Comparison of ENCODE assay signal across 1 cellular context in the genomic region with DNA sequence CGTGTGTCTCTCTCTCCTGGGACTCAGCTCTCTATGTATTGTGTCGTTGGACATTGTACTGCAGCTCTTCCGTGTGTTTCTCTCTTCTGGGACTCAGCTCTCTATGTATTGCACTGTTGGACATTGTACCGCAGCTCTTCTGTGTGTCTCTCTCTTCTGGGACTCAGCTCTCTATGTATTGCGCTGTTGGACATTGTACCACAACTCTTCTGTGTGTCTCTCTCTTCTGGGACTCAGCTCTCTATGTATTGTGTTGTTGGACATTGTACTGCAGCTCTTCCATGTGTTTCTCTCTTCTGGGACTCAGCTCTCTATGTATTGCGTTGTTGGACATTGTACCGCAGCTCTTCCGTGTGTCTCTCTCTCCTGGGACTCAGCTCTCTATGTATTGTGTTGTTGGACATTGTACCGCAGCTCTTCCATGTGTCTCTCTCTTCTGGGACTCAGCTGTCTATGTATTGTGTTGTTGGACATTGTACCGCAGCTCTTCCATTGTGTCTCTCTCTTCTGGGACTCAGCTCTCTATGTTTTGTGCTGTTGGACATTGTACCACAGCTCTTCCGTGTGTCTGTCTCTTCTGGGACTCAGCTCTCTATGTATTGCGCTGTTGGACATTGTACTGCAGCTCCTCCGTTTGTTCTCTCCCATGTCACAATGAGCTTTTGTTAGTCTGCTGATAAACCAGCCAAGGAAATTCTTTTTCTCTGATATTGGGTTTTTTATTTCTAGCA.
TF ChIP-seq lines count a peak whose summit lies in the region.

No MANE protein-coding gene starts in this region.

TF ChIP-seq in HepG2, 621 proteins besides CTCF, POLR2A, EP300 and RAD21 (continued from another document and continues in another):
- TF ChIP-seq, protein P1, sequence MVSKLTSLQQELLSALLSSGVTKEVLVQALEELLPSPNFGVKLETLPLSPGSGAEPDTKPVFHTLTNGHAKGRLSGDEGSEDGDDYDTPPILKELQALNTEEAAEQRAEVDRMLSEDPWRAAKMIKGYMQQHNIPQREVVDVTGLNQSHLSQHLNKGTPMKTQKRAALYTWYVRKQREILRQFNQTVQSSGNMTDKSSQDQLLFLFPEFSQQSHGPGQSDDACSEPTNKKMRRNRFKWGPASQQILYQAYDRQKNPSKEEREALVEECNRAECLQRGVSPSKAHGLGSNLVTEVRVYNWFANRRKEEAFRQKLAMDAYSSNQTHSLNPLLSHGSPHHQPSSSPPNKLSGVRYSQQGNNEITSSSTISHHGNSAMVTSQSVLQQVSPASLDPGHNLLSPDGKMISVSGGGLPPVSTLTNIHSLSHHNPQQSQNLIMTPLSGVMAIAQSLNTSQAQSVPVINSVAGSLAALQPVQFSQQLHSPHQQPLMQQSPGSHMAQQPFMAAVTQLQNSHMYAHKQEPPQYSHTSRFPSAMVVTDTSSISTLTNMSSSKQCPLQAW (CRISPR knock-in tag; IDR thresholded peaks at IDR 0.05): peak; percentile 80
- TF ChIP-seq, protein P2, sequence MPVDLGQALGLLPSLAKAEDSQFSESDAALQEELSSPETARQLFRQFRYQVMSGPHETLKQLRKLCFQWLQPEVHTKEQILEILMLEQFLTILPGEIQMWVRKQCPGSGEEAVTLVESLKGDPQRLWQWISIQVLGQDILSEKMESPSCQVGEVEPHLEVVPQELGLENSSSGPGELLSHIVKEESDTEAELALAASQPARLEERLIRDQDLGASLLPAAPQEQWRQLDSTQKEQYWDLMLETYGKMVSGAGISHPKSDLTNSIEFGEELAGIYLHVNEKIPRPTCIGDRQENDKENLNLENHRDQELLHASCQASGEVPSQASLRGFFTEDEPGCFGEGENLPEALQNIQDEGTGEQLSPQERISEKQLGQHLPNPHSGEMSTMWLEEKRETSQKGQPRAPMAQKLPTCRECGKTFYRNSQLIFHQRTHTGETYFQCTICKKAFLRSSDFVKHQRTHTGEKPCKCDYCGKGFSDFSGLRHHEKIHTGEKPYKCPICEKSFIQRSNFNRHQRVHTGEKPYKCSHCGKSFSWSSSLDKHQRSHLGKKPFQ (CRISPR knock-in tag; IDR thresholded peaks at IDR 0.05; ENCODE audit: insufficient replicate concordance): no peak
- TF ChIP-seq GZF1 (CRISPR knock-in tag; IDR thresholded peaks at IDR 0.05) (peak; percentile 66; the same call in 1 of the 2 replicates), MED8 (CRISPR knock-in tag; IDR thresholded peaks at IDR 0.05; ENCODE audit: insufficient replicate concordance) (no peak), ZNF274 (CRISPR knock-in tag; IDR thresholded peaks at IDR 0.05) (no peak), MIER3 (CRISPR knock-in tag; IDR thresholded peaks at IDR 0.05; ENCODE audit: borderline replicate concordance) (0 out of 2 replicates have a peak, but pooled peaks have one; percentile 51), ISL2 (CRISPR knock-in tag; IDR thresholded peaks at IDR 0.05) (no peak), IKZF4 (CRISPR knock-in tag; IDR thresholded peaks at IDR 0.05; ENCODE audit: borderline replicate concordance, low read depth, not compliant biosample characterization) (no peak), RARG (CRISPR knock-in tag; IDR thresholded peaks at IDR 0.05; ENCODE audit: low read depth) (no peak), ZMYM4 (CRISPR knock-in tag; IDR thresholded peaks at IDR 0.05) (peak; percentile 19; the same call in 1 of the 2 replicates), ZSCAN20 (CRISPR knock-in tag; IDR thresholded peaks at IDR 0.05; ENCODE audit: borderline replicate concordance) (no peak), KLF16 (CRISPR knock-in tag; IDR thresholded peaks at IDR 0.05) (peak in 1 of 2 experiments; percentile 20; a peak in 1 of 4 replicates), YEATS4 (CRISPR knock-in tag; IDR thresholded peaks at IDR 0.05; ENCODE audit: borderline replicate concordance) (no peak), SAP130 (CRISPR knock-in tag; IDR thresholded peaks at IDR 0.05; ENCODE audit: low read depth) (peak; percentile 60), ZEB1 (IDR thresholded peaks at IDR 0.05; ENCODE audit: insufficient replicate concordance, low read depth) (peak; percentile 27), HNRNPL (IDR thresholded peaks at IDR 0.05; ENCODE audit: low read depth, low read length) (no peak), HES4 (CRISPR knock-in tag; IDR thresholded peaks at IDR 0.05; ENCODE audit: borderline replicate concordance) (0 out of 2 replicates have a peak, but pooled peaks have one; percentile 37), ZNF792 (CRISPR knock-in tag; IDR thresholded peaks at IDR 0.05) (peak; percentile 13; the same call in 1 of the 2 replicates), ZFP62 (CRISPR knock-in tag; IDR thresholded peaks at IDR 0.05) (no peak), KMT2B (CRISPR knock-in tag; IDR thresholded peaks at IDR 0.05) (no peak), SNAI1 (CRISPR knock-in tag; IDR thresholded peaks at IDR 0.05; ENCODE audit: borderline replicate concordance) (peak; percentile 17; the same call in 1 of the 2 replicates), ZNF543 (CRISPR knock-in tag; IDR thresholded peaks at IDR 0.05) (peak; percentile 19; the same call in 1 of the 2 replicates), NRL (CRISPR knock-in tag; IDR thresholded peaks at IDR 0.05; ENCODE audit: borderline replicate concordance) (no peak), ZFP36L2 (CRISPR knock-in tag; IDR thresholded peaks at IDR 0.05) (no peak), ARID2 (CRISPR knock-in tag; IDR thresholded peaks at IDR 0.05; ENCODE audit: borderline replicate concordance) (no peak), ARNT2 (CRISPR knock-in tag; IDR thresholded peaks at IDR 0.05; ENCODE audit: low read depth) (no peak), ZNF570 (CRISPR knock-in tag; IDR thresholded peaks at IDR 0.05; ENCODE audit: borderline replicate concordance) (no peak), ZNF589 (CRISPR knock-in tag; conservative IDR thresholded peaks at IDR 0.05) (peak; percentile 37; the same call in 1 of the 2 replicates), PRPF4 (IDR thresholded peaks at IDR 0.05; ENCODE audit: low read depth, low read length, poor library complexity, severe bottlenecking) (no peak), PRMT3 (CRISPR knock-in tag; IDR thresholded peaks at IDR 0.05; ENCODE audit: borderline replicate concordance, low read depth) (no peak), ZNF12 (CRISPR knock-in tag; IDR thresholded peaks at IDR 0.05) (no peak), ZFP36 (IDR thresholded peaks at IDR 0.05; ENCODE audit: borderline replicate concordance, low read depth, low read length, partially characterized antibody) (no peak), ZNF562 (CRISPR knock-in tag; IDR thresholded peaks at IDR 0.05; ENCODE audit: borderline replicate concordance) (no peak), PHF21A (CRISPR knock-in tag; IDR thresholded peaks at IDR 0.05) (peak; percentile 48; the same call in 1 of the 2 replicates), HIVEP1 (CRISPR knock-in tag; IDR thresholded peaks at IDR 0.05) (no peak)
- TF ChIP-seq, protein P3, sequence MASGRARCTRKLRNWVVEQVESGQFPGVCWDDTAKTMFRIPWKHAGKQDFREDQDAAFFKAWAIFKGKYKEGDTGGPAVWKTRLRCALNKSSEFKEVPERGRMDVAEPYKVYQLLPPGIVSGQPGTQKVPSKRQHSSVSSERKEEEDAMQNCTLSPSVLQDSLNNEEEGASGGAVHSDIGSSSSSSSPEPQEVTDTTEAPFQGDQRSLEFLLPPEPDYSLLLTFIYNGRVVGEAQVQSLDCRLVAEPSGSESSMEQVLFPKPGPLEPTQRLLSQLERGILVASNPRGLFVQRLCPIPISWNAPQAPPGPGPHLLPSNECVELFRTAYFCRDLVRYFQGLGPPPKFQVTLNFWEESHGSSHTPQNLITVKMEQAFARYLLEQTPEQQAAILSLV (CRISPR knock-in tag; IDR thresholded peaks at IDR 0.05; ENCODE audit: borderline replicate concordance): no peak
- TF ChIP-seq, protein P4, sequence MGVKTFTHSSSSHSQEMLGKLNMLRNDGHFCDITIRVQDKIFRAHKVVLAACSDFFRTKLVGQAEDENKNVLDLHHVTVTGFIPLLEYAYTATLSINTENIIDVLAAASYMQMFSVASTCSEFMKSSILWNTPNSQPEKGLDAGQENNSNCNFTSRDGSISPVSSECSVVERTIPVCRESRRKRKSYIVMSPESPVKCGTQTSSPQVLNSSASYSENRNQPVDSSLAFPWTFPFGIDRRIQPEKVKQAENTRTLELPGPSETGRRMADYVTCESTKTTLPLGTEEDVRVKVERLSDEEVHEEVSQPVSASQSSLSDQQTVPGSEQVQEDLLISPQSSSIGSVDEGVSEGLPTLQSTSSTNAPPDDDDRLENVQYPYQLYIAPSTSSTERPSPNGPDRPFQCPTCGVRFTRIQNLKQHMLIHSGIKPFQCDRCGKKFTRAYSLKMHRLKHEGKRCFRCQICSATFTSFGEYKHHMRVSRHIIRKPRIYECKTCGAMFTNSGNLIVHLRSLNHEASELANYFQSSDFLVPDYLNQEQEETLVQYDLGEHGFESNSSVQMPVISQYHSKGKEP (CRISPR knock-in tag; IDR thresholded peaks at IDR 0.05): no peak
- TF ChIP-seq, protein P5, sequence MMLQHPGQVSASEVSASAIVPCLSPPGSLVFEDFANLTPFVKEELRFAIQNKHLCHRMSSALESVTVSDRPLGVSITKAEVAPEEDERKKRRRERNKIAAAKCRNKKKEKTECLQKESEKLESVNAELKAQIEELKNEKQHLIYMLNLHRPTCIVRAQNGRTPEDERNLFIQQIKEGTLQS (CRISPR knock-in tag; IDR thresholded peaks at IDR 0.05): no peak
- TF ChIP-seq, protein P6, sequence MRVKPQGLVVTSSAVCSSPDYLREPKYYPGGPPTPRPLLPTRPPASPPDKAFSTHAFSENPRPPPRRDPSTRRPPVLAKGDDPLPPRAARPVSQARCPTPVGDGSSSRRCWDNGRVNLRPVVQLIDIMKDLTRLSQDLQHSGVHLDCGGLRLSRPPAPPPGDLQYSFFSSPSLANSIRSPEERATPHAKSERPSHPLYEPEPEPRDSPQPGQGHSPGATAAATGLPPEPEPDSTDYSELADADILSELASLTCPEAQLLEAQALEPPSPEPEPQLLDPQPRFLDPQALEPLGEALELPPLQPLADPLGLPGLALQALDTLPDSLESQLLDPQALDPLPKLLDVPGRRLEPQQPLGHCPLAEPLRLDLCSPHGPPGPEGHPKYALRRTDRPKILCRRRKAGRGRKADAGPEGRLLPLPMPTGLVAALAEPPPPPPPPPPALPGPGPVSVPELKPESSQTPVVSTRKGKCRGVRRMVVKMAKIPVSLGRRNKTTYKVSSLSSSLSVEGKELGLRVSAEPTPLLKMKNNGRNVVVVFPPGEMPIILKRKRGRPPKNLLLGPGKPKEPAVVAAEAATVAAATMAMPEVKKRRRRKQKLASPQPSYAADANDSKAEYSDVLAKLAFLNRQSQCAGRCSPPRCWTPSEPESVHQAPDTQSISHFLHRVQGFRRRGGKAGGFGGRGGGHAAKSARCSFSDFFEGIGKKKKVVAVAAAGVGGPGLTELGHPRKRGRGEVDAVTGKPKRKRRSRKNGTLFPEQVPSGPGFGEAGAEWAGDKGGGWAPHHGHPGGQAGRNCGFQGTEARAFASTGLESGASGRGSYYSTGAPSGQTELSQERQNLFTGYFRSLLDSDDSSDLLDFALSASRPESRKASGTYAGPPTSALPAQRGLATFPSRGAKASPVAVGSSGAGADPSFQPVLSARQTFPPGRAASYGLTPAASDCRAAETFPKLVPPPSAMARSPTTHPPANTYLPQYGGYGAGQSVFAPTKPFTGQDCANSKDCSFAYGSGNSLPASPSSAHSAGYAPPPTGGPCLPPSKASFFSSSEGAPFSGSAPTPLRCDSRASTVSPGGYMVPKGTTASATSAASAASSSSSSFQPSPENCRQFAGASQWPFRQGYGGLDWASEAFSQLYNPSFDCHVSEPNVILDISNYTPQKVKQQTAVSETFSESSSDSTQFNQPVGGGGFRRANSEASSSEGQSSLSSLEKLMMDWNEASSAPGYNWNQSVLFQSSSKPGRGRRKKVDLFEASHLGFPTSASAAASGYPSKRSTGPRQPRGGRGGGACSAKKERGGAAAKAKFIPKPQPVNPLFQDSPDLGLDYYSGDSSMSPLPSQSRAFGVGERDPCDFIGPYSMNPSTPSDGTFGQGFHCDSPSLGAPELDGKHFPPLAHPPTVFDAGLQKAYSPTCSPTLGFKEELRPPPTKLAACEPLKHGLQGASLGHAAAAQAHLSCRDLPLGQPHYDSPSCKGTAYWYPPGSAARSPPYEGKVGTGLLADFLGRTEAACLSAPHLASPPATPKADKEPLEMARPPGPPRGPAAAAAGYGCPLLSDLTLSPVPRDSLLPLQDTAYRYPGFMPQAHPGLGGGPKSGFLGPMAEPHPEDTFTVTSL (CRISPR knock-in tag; IDR thresholded peaks at IDR 0.05; ENCODE audit: borderline replicate concordance): no peak
- TF ChIP-seq, protein P7, sequence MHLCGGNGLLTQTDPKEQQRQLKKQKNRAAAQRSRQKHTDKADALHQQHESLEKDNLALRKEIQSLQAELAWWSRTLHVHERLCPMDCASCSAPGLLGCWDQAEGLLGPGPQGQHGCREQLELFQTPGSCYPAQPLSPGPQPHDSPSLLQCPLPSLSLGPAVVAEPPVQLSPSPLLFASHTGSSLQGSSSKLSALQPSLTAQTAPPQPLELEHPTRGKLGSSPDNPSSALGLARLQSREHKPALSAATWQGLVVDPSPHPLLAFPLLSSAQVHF (CRISPR knock-in tag; IDR thresholded peaks at IDR 0.05): no peak
- TF ChIP-seq, protein P8, sequence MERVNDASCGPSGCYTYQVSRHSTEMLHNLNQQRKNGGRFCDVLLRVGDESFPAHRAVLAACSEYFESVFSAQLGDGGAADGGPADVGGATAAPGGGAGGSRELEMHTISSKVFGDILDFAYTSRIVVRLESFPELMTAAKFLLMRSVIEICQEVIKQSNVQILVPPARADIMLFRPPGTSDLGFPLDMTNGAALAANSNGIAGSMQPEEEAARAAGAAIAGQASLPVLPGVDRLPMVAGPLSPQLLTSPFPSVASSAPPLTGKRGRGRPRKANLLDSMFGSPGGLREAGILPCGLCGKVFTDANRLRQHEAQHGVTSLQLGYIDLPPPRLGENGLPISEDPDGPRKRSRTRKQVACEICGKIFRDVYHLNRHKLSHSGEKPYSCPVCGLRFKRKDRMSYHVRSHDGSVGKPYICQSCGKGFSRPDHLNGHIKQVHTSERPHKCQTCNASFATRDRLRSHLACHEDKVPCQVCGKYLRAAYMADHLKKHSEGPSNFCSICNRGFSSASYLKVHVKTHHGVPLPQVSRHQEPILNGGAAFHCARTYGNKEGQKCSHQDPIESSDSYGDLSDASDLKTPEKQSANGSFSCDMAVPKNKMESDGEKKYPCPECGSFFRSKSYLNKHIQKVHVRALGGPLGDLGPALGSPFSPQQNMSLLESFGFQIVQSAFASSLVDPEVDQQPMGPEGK (CRISPR knock-in tag; IDR thresholded peaks at IDR 0.05): peak; percentile 3; the same call in 1 of the 2 replicates
- TF ChIP-seq, protein P9, sequence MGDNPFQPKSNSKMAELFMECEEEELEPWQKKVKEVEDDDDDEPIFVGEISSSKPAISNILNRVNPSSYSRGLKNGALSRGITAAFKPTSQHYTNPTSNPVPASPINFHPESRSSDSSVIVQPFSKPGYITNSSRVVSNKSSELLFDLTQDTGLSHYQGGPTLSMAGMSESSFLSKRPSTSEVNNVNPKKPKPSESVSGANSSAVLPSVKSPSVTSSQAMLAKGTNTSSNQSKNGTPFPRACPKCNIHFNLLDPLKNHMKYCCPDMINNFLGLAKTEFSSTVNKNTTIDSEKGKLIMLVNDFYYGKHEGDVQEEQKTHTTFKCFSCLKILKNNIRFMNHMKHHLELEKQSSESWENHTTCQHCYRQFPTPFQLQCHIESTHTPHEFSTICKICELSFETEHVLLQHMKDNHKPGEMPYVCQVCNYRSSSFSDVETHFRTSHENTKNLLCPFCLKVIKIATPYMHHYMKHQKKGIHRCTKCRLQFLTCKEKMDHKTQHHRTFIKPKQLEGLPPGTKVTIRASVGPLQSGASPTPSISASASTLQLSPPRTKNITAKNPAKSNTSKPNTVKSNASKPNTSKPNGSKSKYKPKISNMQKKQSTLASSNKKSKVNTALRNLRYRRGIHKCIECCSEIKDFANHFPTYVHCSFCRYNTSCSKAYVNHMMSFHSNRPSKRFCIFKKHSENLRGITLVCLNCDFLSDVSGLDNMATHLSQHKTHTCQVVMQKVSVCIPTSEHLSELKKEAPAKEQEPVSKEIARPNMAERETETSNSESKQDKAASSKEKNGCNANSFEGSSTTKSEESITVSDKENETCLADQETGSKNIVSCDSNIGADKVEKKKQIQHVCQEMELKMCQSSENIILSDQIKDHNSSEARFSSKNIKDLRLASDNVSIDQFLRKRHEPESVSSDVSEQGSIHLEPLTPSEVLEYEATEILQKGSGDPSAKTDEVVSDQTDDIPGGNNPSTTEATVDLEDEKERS (CRISPR knock-in tag; IDR thresholded peaks at IDR 0.05): peak; percentile 100
